Comparison of ENCODE assay signal across 21 cellular contexts in genomic region chr20:44072381-44072780, GRCh38.
DNase-seq lines count a peak whose midpoint lies in the region; ATAC-seq and TF ChIP-seq lines count a peak whose summit lies in the region.
"Had no signal": no experiment of that assay in that cellular context is flagged by ENCODE, and none has a peak within 500 bp of the region (broad histone marks: within the 10 kb centered on the region; RNA-seq: fewer than 3 reads in every experiment).

No MANE protein-coding gene starts in this region.

- no peak overlapping the region for H3K4me2 ChIP-seq in mesendoderm (ENCODE audit: low read length)

- no peaks in the 10 kb centered on the region for H3K79me1 ChIP-seq in mesendoderm (ENCODE audit: low read length)

- no peaks in the 10 kb centered on the region for H3K79me2 ChIP-seq in mesendoderm (ENCODE audit: control insufficient read depth, insufficient read depth, low read length)

- intact Hi-C loops in upper lobe of right lung (cut with DNase I) = no loop called here

- ATAC-seq in HG02759 (IDR thresholded peaks at IDR 0.05; ENCODE audit: unreplicated experiment) = peak; percentile 46
- ATAC-seq in upper lobe of right lung = no peak
- ATAC-seq: K562, left colon, Right ventricle myocardium inferior had no signal

- no CpG with 5 or more reads among the region's 6 CpGs for WGBS in mesendoderm (ENCODE audit: extremely low coverage, insufficient coverage, low lambda C conversion rate)

- H3K27ac Mint-ChIP-seq in activated naive CD8-positive, alpha-beta T cell = no peak overlapping the region
- H3K27ac Mint-ChIP-seq in activated naive CD8-positive, alpha-beta T cell treated with anti-CD3 and anti-CD28 coated beads for 36 hours = no peak overlapping the region

- H3K4me1 Mint-ChIP-seq in activated naive CD8-positive, alpha-beta T cell (ENCODE audit: low read depth) = peaks cover 79% of the 10 kb centered on the region
- H3K4me1 Mint-ChIP-seq in activated naive CD8-positive, alpha-beta T cell treated with anti-CD3 and anti-CD28 coated beads for 36 hours = peaks cover 64% of the 10 kb centered on the region

- no peak overlapping the region for H3K9ac ChIP-seq in mesendoderm (ENCODE audit: low read length)

- no peak overlapping the region for H4K8ac ChIP-seq in mesendoderm (ENCODE audit: low read depth, low read length)

- H3K27me3 Mint-ChIP-seq in activated naive CD8-positive, alpha-beta T cell = no peaks in the 10 kb centered on the region
- no peaks in the 10 kb centered on the region for H3K27me3 Mint-ChIP-seq in activated naive CD8-positive, alpha-beta T cell treated with anti-CD3 and anti-CD28 coated beads for 36 hours

- no peak overlapping the region for H2BK15ac ChIP-seq in mesendoderm (replicated peaks; ENCODE audit: low read depth)

- H3K27ac ChIP-seq in upper lobe of right lung = no peak overlapping the region
- no peak overlapping the region for H3K27ac ChIP-seq in mesendoderm (ENCODE audit: low read depth, low read length)
- H3K27ac ChIP-seq: epithelial cell of prostate, transverse colon had no signal

- no peak overlapping the region for H2AK5ac ChIP-seq in mesendoderm (ENCODE audit: low read length)

- no peak overlapping the region for H3K23ac ChIP-seq in mesendoderm (ENCODE audit: low read length)

- DNase-seq in activated naive CD8-positive, alpha-beta T cell treated with anti-CD3 and anti-CD28 coated beads for 36 hours = no peak
- DNase-seq in epithelial cell of proximal tubule (ENCODE audit: low read depth) (peak; percentile 9), upper lobe of right lung (peak; percentile 15), mesendoderm (no peak), OCI-M2 (lab: John Stamatoyannopoulos, UW; ENCODE audit: unreplicated experiment) (no peak), dedifferentiated amniotic fluid mesenchymal stem cell (ENCODE audit: extremely low spot score) (no peak)
- DNase-seq: activated CD4-positive, alpha-beta T cell treated with anti-CD3 and anti-CD28 coated beads, Interleukin-2, amount 50 U/mL, for 1 hour; activated naive CD4-positive, alpha-beta T cell treated with anti-CD3 and anti-CD28 coated beads, Interleukin-2, amount 50 U/mL, for 16 hours; activated T-cell treated with anti-CD3 and anti-CD28 coated beads, Interleukin-2, amount 50 U/mL, for 1 hour; cortex of kidney; DMS79; left colon; NCI-H1092; NCI-H524; stimulated activated naive CD4-positive, alpha-beta T cell treated with Interleukin-2 at 50 U/mL for 16 hours; transverse colon had no signal

- H3K27me3 ChIP-seq in upper lobe of right lung = no peaks in the 10 kb centered on the region
- H3K27me3 ChIP-seq in mesendoderm (ENCODE audit: insufficient read depth, low read length, poor library complexity) = no peaks in the 10 kb centered on the region
- H3K27me3 ChIP-seq: transverse colon had no signal

- no peak overlapping the region for H2BK5ac ChIP-seq in mesendoderm (ENCODE audit: low read length)

- H3K9me3 ChIP-seq in upper lobe of right lung = no peaks in the 10 kb centered on the region
- H3K9me3 ChIP-seq: transverse colon had no signal

- H3K18ac ChIP-seq in mesendoderm (ENCODE audit: low read length) = no peak overlapping the region

- no peak overlapping the region for H3K56ac ChIP-seq in mesendoderm (ENCODE audit: low read length)

- TF ChIP-seq CTCF in epithelial cell of proximal tubule (conservative IDR thresholded peaks at IDR 0.05; ENCODE audit: low read depth, low read length) (no peak), upper lobe of right lung (IDR thresholded peaks at IDR 0.05) (no peak)

- H3K36me3 ChIP-seq in upper lobe of right lung = no peaks in the 10 kb centered on the region
- H3K36me3 ChIP-seq in mesendoderm (ENCODE audit: control insufficient read depth, insufficient read depth, low read length) = no peaks in the 10 kb centered on the region
- H3K36me3 ChIP-seq: transverse colon had no signal

- no peak overlapping the region for H3K4ac ChIP-seq in mesendoderm (ENCODE audit: low read depth, low read length)

- no peaks in the 10 kb centered on the region for H3K9me3 Mint-ChIP-seq in activated naive CD8-positive, alpha-beta T cell (ENCODE audit: low read depth)
- H3K9me3 Mint-ChIP-seq in activated naive CD8-positive, alpha-beta T cell treated with anti-CD3 and anti-CD28 coated beads for 36 hours = no peaks in the 10 kb centered on the region

- H3K4me3 ChIP-seq in epithelial cell of proximal tubule (ENCODE audit: low read depth, low read length) (no peak overlapping the region), upper lobe of right lung (no peak overlapping the region), mesendoderm (ENCODE audit: low read length) (no peak overlapping the region)
- H3K4me3 ChIP-seq: K562, transverse colon had no signal

- peak overlapping the region; percentile 9 for H3K4me3 Mint-ChIP-seq in activated naive CD8-positive, alpha-beta T cell
- no peak overlapping the region for H3K4me3 Mint-ChIP-seq in activated naive CD8-positive, alpha-beta T cell treated with anti-CD3 and anti-CD28 coated beads for 36 hours

- H3K4me1 ChIP-seq in upper lobe of right lung = peaks cover 3% of the 10 kb centered on the region
- H3K4me1 ChIP-seq in mesendoderm (ENCODE audit: control insufficient read depth, low read depth, low read length) = no peaks in the 10 kb centered on the region
- H3K4me1 ChIP-seq: transverse colon had no signal

- H2BK120ac ChIP-seq in mesendoderm (ENCODE audit: low read depth, low read length) = no peak overlapping the region

- H4K5ac ChIP-seq in mesendoderm (ENCODE audit: low read length) = no peak overlapping the region

- no peaks in the 10 kb centered on the region for H3K36me3 Mint-ChIP-seq in activated naive CD8-positive, alpha-beta T cell
- peaks cover 1% of the 10 kb centered on the region for H3K36me3 Mint-ChIP-seq in activated naive CD8-positive, alpha-beta T cell treated with anti-CD3 and anti-CD28 coated beads for 36 hours

Comparison
In these comparisons a context has a peak if more than half of its experiments do, and no peak if none do; other contexts are left out.
1. DNase-seq: peak in epithelial cell of proximal tubule (single experiment) and upper lobe of right lung (single experiment); none in activated naive CD8-positive, alpha-beta T cell treated with anti-CD3 and anti-CD28 coated beads for 36 hours (single experiment), mesendoderm (single experiment), OCI-M2 (single experiment) and dedifferentiated amniotic fluid mesenchymal stem cell (single experiment).